ENCODE assay signal across 18 cellular contexts in the genomic region with DNA sequence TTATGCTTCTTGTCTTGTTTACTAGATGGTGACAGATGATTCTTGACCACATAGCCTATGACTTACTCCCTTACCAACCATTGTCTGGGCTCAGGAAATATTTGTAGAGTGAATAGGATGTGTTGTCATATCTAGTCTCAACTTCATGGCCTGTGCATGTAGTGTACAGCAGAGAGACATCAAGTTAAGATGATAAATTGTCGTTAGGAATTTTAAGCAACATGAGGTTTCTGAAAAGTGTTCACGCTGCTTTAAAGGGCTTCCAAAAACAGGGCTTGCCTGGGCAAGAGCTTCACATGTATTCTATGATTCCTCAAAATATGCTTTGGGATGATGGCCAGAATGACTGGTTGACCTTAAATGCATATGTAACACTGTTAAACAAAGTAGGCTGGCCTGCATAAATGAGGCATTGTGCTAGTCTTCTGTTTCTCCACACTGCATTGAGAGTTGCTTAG.
DNase-seq lines count a peak whose midpoint lies in the region; ATAC-seq, FAIRE-seq and TF ChIP-seq lines count a peak whose summit lies in the region.
"Had no signal": no experiment of that assay in that cellular context is flagged by ENCODE, and none has a peak within 500 bp of the region (broad histone marks: within the 10 kb centered on the region; RNA-seq: fewer than 3 reads in every experiment).

No MANE protein-coding gene starts in this region.

- H3K4me3 ChIP-seq in breast epithelium, result no peak overlapping the region
- no peak overlapping the region for H3K4me3 ChIP-seq in K562
- no peak overlapping the region for H3K4me3 ChIP-seq in spleen
- H3K4me3 ChIP-seq: dorsolateral prefrontal cortex, lung, SK-N-MC had no signal

- no peak for ATAC-seq in K562
- peak; percentile 97 for ATAC-seq in foreskin keratinocyte
- no peak for ATAC-seq in naive thymus-derived CD8-positive, alpha-beta T cell
- ATAC-seq in HG02571 (IDR thresholded peaks at IDR 0.05; ENCODE audit: unreplicated experiment), result no peak
- no peak for ATAC-seq in HG03108 (IDR thresholded peaks at IDR 0.05; ENCODE audit: unreplicated experiment)
- ATAC-seq: activated naive CD8-positive, alpha-beta T cell treated with anti-CD3 and anti-CD28 coated beads, Interleukin-2, amount 50 U/mL, for 24 hours had no signal

- BruUV-seq in MCF 10A (replicated peaks; lab: Mats Ljungman, UMichigan) (no TSS peak), K562 (replicated peaks; lab: Mats Ljungman, UMichigan) (no TSS peak)

- no peaks in the 10 kb centered on the region for H3K27me3 Mint-ChIP-seq in MCF 10A (ENCODE audit: insufficient read depth, unreplicated experiment)
- no peaks in the 10 kb centered on the region for H3K27me3 Mint-ChIP-seq in naive thymus-derived CD8-positive, alpha-beta T cell
- H3K27me3 Mint-ChIP-seq: activated naive CD8-positive, alpha-beta T cell treated with anti-CD3 and anti-CD28 coated beads, Interleukin-2, amount 50 U/mL, for 24 hours had no signal

- H3K27me3 ChIP-seq in breast epithelium (no peaks in the 10 kb centered on the region), K562 (ENCODE audit: control insufficient read depth in 2 of 2, insufficient read depth in 2 of 2, low read length in 2 of 2) (no peaks in the 10 kb centered on the region), foreskin keratinocyte (no peaks in the 10 kb centered on the region), spleen (replicated peaks in 1 of 7) (no peaks in the 10 kb centered on the region)

- H3K36me3 ChIP-seq in breast epithelium, result no peaks in the 10 kb centered on the region
- no peaks in the 10 kb centered on the region for H3K36me3 ChIP-seq in K562 (ENCODE audit: control insufficient read depth, insufficient read depth, low read length)
- no peaks in the 10 kb centered on the region for H3K36me3 ChIP-seq in spleen

- H2AFZ ChIP-seq in K562 (ENCODE audit: low read depth, low read length), result no peak overlapping the region

- no peak for TF ChIP-seq EP300 in K562 (IDR thresholded peaks at IDR 0.05; ENCODE audit: low read length)

- no peak overlapping the region for H3K27ac Mint-ChIP-seq in MCF 10A (ENCODE audit: low read depth, unreplicated experiment)
- H3K27ac Mint-ChIP-seq in naive thymus-derived CD8-positive, alpha-beta T cell, result no peak overlapping the region
- H3K27ac Mint-ChIP-seq: activated naive CD8-positive, alpha-beta T cell treated with anti-CD3 and anti-CD28 coated beads, Interleukin-2, amount 50 U/mL, for 24 hours had no signal

- POLR2A ChIA-PET in MCF 10A (lab: Yijun Ruan, JAX), result no interaction called here
- POLR2A ChIA-PET in K562 (lab: Yijun Ruan, JAX), result no interaction called here
- POLR2A ChIA-PET in naive thymus-derived CD8-positive, alpha-beta T cell (lab: Charles Lee), result no interaction called here

- no peak overlapping the region for H3K4me3 Mint-ChIP-seq in MCF 10A (ENCODE audit: unreplicated experiment)
- no peak overlapping the region for H3K4me3 Mint-ChIP-seq in naive thymus-derived CD8-positive, alpha-beta T cell
- H3K4me3 Mint-ChIP-seq: activated naive CD8-positive, alpha-beta T cell treated with anti-CD3 and anti-CD28 coated beads, Interleukin-2, amount 50 U/mL, for 24 hours had no signal

- FAIRE-seq in K562 (lab: Jason Lieb, UNC), result no peak

- TF ChIP-seq POLR2A in breast epithelium (IDR thresholded peaks at IDR 0.05) (no peak), K562 (conservative IDR thresholded peaks at IDR 0.05) (no peak), spleen (IDR thresholded peaks at IDR 0.05) (no peak)

- H3K4me1 ChIP-seq in breast epithelium (peaks cover 0 to 4% of the 10 kb centered on the region in 2 donors), K562 (replicated peaks in 1 of 2; ENCODE audit: control insufficient read depth in 2 of 2, insufficient read depth in 2 of 2, low read length in 2 of 2) (no peaks in the 10 kb centered on the region), foreskin keratinocyte (peaks cover 15% of the 10 kb centered on the region), spleen (no peaks in the 10 kb centered on the region)

- no peak for TF ChIP-seq CTCF in MCF 10A (IDR thresholded peaks at IDR 0.05; ENCODE audit: unreplicated experiment)
- no peak for TF ChIP-seq CTCF in breast epithelium (IDR thresholded peaks at IDR 0.05)
- no peak for TF ChIP-seq CTCF in K562 (IDR thresholded peaks at IDR 0.05 in 2 of 3, conservative IDR thresholded peaks at IDR 0.05 in 1 of 3; ENCODE audit: insufficient read depth in 2 of 3, low read depth in 1 of 3, low read length in 3 of 3)
- no peak for TF ChIP-seq CTCF in foreskin keratinocyte (conservative IDR thresholded peaks at IDR 0.05)
- no peak for TF ChIP-seq CTCF in spleen (IDR thresholded peaks at IDR 0.05 in 8 of 11, conservative IDR thresholded peaks at IDR 0.05 in 3 of 11)

- H3K27ac ChIP-seq in breast epithelium (peak overlapping the region in 1 of 2 donors; percentile 2), K562 (ENCODE audit: extremely low read depth, low read depth, low read length) (no peak overlapping the region), foreskin keratinocyte (no peak overlapping the region), spleen (peak overlapping the region in 1 of 8 donors; percentile 9)
- H3K27ac ChIP-seq: 22Rv1, dorsolateral prefrontal cortex, SK-N-MC had no signal

- 2% methylated on average over 2 of the region's 2 CpGs for WGBS in K562 (ENCODE audit: insufficient coverage, low coverage, missing lambda C conversion rate)
- WGBS in spleen, 5 donors, result 78 to 88% (median 82%) methylated on average over 2 of the region's 2 CpGs

- H3K79me2 ChIP-seq in K562 (ENCODE audit: control insufficient read depth, insufficient read depth, low read length), result no peaks in the 10 kb centered on the region

- CTCF ChIA-PET in MCF 10A (lab: Yijun Ruan, JAX), result no interaction called here
- CTCF ChIA-PET in K562 (lab: Yijun Ruan, JAX; ENCODE audit: low intra/inter-chr PET ratio), result no interaction called here

- H3K36me3 Mint-ChIP-seq in MCF 10A (ENCODE audit: insufficient read depth, unreplicated experiment), result no peaks in the 10 kb centered on the region
- no peaks in the 10 kb centered on the region for H3K36me3 Mint-ChIP-seq in naive thymus-derived CD8-positive, alpha-beta T cell

- H3K9me1 ChIP-seq in K562 (ENCODE audit: control insufficient read depth, insufficient read depth, low read length), result no peaks in the 10 kb centered on the region

- H3K9ac ChIP-seq in K562 (ENCODE audit: insufficient read depth in 1 of 2, low read depth in 2 of 2, low read length in 2 of 2), result no peak overlapping the region

- no peak overlapping the region for H3K4me2 ChIP-seq in K562 (ENCODE audit: insufficient read depth, low read length)

- peak; percentile 17 for DNase-seq in MCF 10A (ENCODE audit: unreplicated experiment)
- DNase-seq in breast epithelium (ENCODE audit: low spot score in 2 of 2), result no peak
- DNase-seq in K562 (ENCODE audit: extremely low read depth in 1 of 4, low spot score in 3 of 4), result no peak
- DNase-seq in foreskin keratinocyte, result peak; percentile 94 to 96
- no peak for DNase-seq in naive thymus-derived CD8-positive, alpha-beta T cell
- no peak for DNase-seq in spleen
- DNase-seq: activated CD8-positive, alpha-beta memory T cell treated with anti-CD3 and anti-CD28 coated beads, Interleukin-2, amount 50 U/mL, for 48 hours; activated naive CD8-positive, alpha-beta T cell treated with anti-CD3 and anti-CD28 coated beads, Interleukin-2, amount 50 U/mL, for 24 hours; NCI-H1105; NCI-H524; posterior cingulate gyrus; trophoblast cell had no signal

- no peak for TF ChIP-seq RAD21 in K562 (CRISPR knock-in tag; conservative IDR thresholded peaks at IDR 0.05 in 1 of 2, IDR thresholded peaks at IDR 0.05 in 1 of 2)

- intact Hi-C loops in MCF 10A (cut with micrococcal nuclease), result no loop called here
- intact Hi-C loops in breast epithelium (cut with DNase I; ENCODE audit: low total_unique reads), result no loop called here
- intact Hi-C loops in K562 (cut with micrococcal nuclease), result no loop called here
- intact Hi-C loops in spleen (cut with DNase I; ENCODE audit: low total_unique reads), result no loop called here

- H3K9me3 Mint-ChIP-seq in MCF 10A (ENCODE audit: unreplicated experiment), result no peaks in the 10 kb centered on the region
- H3K9me3 Mint-ChIP-seq in naive thymus-derived CD8-positive, alpha-beta T cell, result peaks cover 0 to 12% (median 0%) of the 10 kb centered on the region in 9 donors

- H4K20me1 ChIP-seq in K562 (replicated peaks; ENCODE audit: control insufficient read depth, insufficient read depth, low read length), result no peaks in the 10 kb centered on the region

- H3K4me1 Mint-ChIP-seq in MCF 10A (ENCODE audit: insufficient read depth, unreplicated experiment), result peaks cover 10% of the 10 kb centered on the region
- peaks cover 0 to 2% (median 0%) of the 10 kb centered on the region in 4 donors for H3K4me1 Mint-ChIP-seq in naive thymus-derived CD8-positive, alpha-beta T cell
- H3K4me1 Mint-ChIP-seq: activated naive CD8-positive, alpha-beta T cell treated with anti-CD3 and anti-CD28 coated beads, Interleukin-2, amount 50 U/mL, for 24 hours had no signal

- in situ Hi-C loops in K562 (cut with MboI), result no loop called here

- H3K9me3 ChIP-seq in breast epithelium, result no peaks in the 10 kb centered on the region
- H3K9me3 ChIP-seq in K562 (replicated peaks; ENCODE audit: control insufficient read depth, insufficient read depth, low read depth, low read length), result no peaks in the 10 kb centered on the region
- no peaks in the 10 kb centered on the region for H3K9me3 ChIP-seq in spleen

TF ChIP-seq in K562, 482 proteins besides CTCF, POLR2A, EP300 and RAD21:
- peak in 1 of 2 experiments; percentile 47; a peak in 1 of 4 replicates for TF ChIP-seq FOXA3 (CRISPR knock-in tag; conservative IDR thresholded peaks at IDR 0.05 in 1 of 2, IDR thresholded peaks at IDR 0.05 in 1 of 2)
- TF ChIP-seq ZBTB17 (CRISPR knock-in tag; IDR thresholded peaks at IDR 0.05), result 0 out of 2 replicates have a peak, but pooled peaks have one; percentile 34
- TF ChIP-seq ZNF41 (CRISPR knock-in tag; conservative IDR thresholded peaks at IDR 0.05), result no peak

Comparison
In these comparisons a context has a peak if more than half of its experiments do, and no peak if none do; other contexts are left out.
1. DNase-seq: peak in MCF 10A (single experiment) and foreskin keratinocyte (2 of 2); none in breast epithelium (0 of 2), K562 (0 of 4), naive thymus-derived CD8-positive, alpha-beta T cell (0 of 10) and spleen (single experiment).